1 cellular context compared by ENCODE assay signal in the genomic region with DNA sequence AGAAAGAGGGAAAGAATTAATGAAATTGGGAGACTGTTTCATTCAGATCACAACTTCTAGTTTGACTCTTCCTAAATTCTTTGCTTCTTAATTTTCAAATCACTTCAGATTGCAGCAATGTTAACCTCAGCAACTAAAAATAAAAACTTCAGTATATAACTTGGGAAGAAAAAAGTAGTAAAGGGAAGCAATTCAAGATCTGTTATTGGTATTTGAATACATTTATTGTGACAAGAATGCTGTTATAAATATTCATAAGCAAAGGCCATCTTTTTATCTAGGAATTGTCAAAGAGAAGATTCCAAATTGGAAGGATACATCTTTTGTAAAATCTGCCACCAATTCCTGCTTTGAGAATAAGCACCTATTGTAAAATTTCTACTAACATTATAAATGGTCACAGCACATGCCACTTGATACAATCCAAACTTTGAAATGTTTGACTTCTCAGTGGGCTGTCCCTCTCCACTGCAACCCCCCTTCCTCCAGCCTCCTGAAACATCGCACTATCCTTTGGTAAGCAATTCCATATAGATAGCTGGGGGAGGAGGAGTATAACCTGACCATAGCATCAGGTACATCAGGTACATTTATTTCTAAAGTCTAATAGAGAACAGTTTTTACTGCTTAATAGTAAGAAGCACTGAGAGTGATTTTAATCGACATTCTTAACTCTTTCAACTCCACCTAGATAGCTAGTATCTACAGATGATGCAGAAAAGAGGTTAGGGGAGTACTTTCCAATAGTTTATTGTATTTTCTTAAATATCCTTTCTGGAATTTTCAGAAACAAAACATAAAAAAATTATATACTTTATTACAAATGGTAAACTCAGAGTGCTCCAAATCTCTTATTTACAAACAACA.
TF ChIP-seq lines count a peak whose summit lies in the region.

No MANE protein-coding gene starts in this region.

TF ChIP-seq in GM12878, 131 proteins besides CTCF, POLR2A, EP300 and RAD21:
- peak; percentile 63 for TF ChIP-seq POLR2AphosphoS5 (IDR thresholded peaks at IDR 0.05; ENCODE audit: low read length)
- no peak for TF ChIP-seq RUNX3 (IDR thresholded peaks at IDR 0.05; ENCODE audit: low read length)
